Comparison of ENCODE assay signal across 8 cellular contexts in the genomic region with DNA sequence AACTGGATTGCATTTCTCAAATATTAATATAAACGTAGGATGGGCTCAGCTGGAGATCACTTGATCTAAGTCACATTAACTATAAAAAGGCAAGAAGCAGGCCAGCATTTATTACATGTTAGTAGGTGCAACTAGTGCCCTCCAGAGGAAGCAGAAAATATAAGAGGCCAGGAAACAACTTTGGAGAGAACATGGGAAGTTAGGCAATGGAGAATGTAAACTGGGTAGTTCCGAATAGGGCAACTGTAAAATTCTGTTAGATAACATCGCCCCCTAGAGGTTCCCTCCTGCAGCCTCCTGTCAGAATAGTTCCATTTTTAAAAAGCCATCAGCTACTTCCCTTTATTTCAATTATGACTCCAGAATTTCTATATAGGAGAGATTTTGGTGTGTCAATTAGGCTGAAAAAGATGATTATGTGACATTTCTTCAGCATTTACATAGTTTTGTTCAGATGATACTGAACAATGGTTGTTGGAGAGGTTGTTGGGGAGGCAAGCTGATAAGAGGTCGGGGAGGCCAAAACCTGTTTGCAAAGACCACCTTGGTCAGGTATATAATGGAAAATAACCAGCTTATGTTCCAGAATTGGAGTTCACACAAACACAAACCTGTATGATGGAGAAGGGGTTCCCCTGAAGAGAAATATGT.
DNase-seq lines count a peak whose midpoint lies in the region; ATAC-seq lines count a peak whose summit lies in the region.

No MANE protein-coding gene starts in this region.

- peak; percentile 28 to 34 for DNase-seq in activated CD4-positive, alpha-beta T cell treated with anti-CD3 and anti-CD28 coated beads for 24 hours (ENCODE audit: low read depth in 2 of 2)
- no peak for DNase-seq in activated CD4-positive, alpha-beta T cell treated with anti-CD3 and anti-CD28 coated beads for 1 hour
- DNase-seq in NCI-H187 (lab: John Stamatoyannopoulos, UW) (peak; percentile 38 to 72), SW480 (ENCODE audit: low spot score) (peak; percentile 90), brain pericyte (ENCODE audit: low read depth, low spot score) (peak; percentile 65), iPS-NIHi7 (ENCODE audit: extremely low spot score) (peak; percentile 84)
- peak; percentile 56 for DNase-seq in stimulated activated CD4-positive, alpha-beta T cell treated with anti-CD3 and anti-CD28 coated beads, Interleukin-15, amount 100 ng/mL, for 24 hours

- ATAC-seq in HG02870 (IDR thresholded peaks at IDR 0.05; ENCODE audit: unreplicated experiment): peak; percentile 56
